In the genomic region with DNA sequence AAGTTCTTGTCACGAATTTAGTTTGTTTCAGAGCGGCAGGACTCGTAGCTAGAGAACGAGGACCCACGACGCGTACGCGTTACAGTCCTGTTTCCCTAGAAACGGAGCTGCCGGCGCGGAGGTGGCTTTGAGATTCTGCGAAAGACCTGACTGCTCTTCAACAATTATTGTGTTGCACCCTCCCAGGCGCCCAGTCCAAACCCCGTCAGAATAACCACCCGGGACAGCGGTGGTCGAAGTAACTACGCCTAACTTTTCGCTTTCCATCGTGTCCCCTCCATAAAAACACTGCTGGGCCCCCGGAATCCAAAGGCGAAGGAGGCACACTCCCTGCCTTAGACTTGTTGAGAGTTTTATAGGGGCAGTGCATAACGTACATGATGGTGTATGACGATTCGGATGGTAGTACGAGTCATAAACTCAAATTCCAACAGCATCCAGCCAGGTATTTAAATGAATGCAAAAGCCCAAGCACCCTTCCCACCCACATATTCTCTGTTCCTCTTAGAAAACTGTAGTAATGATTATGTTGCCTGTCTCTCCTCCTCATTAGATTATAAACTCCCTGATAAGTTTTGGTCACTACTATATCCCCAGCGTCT, we compare ENCODE assay signal across 8 cellular contexts. TPM values are rescaled to one million over a fixed set of nuclear protein-coding genes. Genes with fewer than 3 reads are reported as not detected.
A peak's percentile ranks its signal among the peaks of the same experiment; 100 is the strongest.
DNase-seq lines count a peak whose midpoint lies in the region; ATAC-seq and TF ChIP-seq lines count a peak whose summit lies in the region.

No MANE protein-coding gene starts in this region.

- peaks cover 32% of the 10 kb centered on the region for H3K4me1 Mint-ChIP-seq in activated naive CD8-positive, alpha-beta T cell treated with anti-CD3 and anti-CD28 coated beads for 36 hours
- H3K4me1 Mint-ChIP-seq in stimulated activated naive B cell treated with anti-CD40 and anti-IgM and Interleukin-4, amounts not matched to agents 10 μg/mL and 1 μg/mL and 100 μg/mL, for 72 hours: peaks cover 16 to 36% of the 10 kb centered on the region in 2 donors

- peak; percentile 22 for ATAC-seq in GM19395 (IDR thresholded peaks at IDR 0.05; ENCODE audit: unreplicated experiment)
- ATAC-seq in HG03442 (IDR thresholded peaks at IDR 0.05; ENCODE audit: unreplicated experiment): peak; percentile 24
- ATAC-seq in stimulated activated naive B cell treated with anti-CD40 and anti-IgM and Interleukin-4, amounts not matched to agents 10 μg/mL and 1 μg/mL and 100 μg/mL, for 72 hours (replicated peaks): peak; percentile 66 to 73

- DNase-seq in activated naive CD8-positive, alpha-beta T cell treated with anti-CD3 and anti-CD28 coated beads for 36 hours: no peak
- DNase-seq in iPS DF 6.9 (ENCODE audit: low read depth, low spot score) (no peak), GM19240 (ENCODE audit: insufficient read length, low spot score) (no peak), mucosa of gallbladder (ENCODE audit: low spot score) (no peak)
- no peak for DNase-seq in stimulated activated naive B cell treated with anti-CD40 and anti-IgM and Interleukin-4, amounts not matched to agents 10 μg/mL and 1 μg/mL and 100 μg/mL, for 72 hours

- no CpG with 5 or more reads among the region's 29 CpGs for WGBS in iPS DF 6.9 (ENCODE audit: insufficient coverage, insufficient read length)

- peak overlapping the region; percentile 98 for H3K4me3 Mint-ChIP-seq in activated naive CD8-positive, alpha-beta T cell treated with anti-CD3 and anti-CD28 coated beads for 36 hours
- peak overlapping the region; percentile 99 to 100 for H3K4me3 Mint-ChIP-seq in stimulated activated naive B cell treated with anti-CD40 and anti-IgM and Interleukin-4, amounts not matched to agents 10 μg/mL and 1 μg/mL and 100 μg/mL, for 72 hours

- H3K36me3 ChIP-seq in iPS DF 6.9 (ENCODE audit: control insufficient read depth, insufficient read depth, low read length): no peaks in the 10 kb centered on the region

- no peaks in the 10 kb centered on the region for H3K4me1 ChIP-seq in iPS DF 6.9 (ENCODE audit: control insufficient read depth, insufficient read depth, low read length)

- H3K36me3 Mint-ChIP-seq in activated naive CD8-positive, alpha-beta T cell treated with anti-CD3 and anti-CD28 coated beads for 36 hours: peaks cover 7% of the 10 kb centered on the region
- H3K36me3 Mint-ChIP-seq in stimulated activated naive B cell treated with anti-CD40 and anti-IgM and Interleukin-4, amounts not matched to agents 10 μg/mL and 1 μg/mL and 100 μg/mL, for 72 hours: peaks cover 5 to 8% of the 10 kb centered on the region in 2 donors

- no peaks in the 10 kb centered on the region for H3K9me3 ChIP-seq in iPS DF 6.9 (ENCODE audit: control insufficient read depth, insufficient read depth, low read length)

- peak overlapping the region; percentile 89; the same call in 1 of the 2 replicates for H3K4me3 ChIP-seq in iPS DF 6.9 (ENCODE audit: low read length)

- H3K27me3 Mint-ChIP-seq in activated naive CD8-positive, alpha-beta T cell treated with anti-CD3 and anti-CD28 coated beads for 36 hours: no peaks in the 10 kb centered on the region
- no peaks in the 10 kb centered on the region for H3K27me3 Mint-ChIP-seq in stimulated activated naive B cell treated with anti-CD40 and anti-IgM and Interleukin-4, amounts not matched to agents 10 μg/mL and 1 μg/mL and 100 μg/mL, for 72 hours

- no peaks in the 10 kb centered on the region for H3K27me3 ChIP-seq in iPS DF 6.9 (ENCODE audit: control insufficient read depth, insufficient read depth, low read length)

- TF ChIP-seq CTCF in C4-2B (conservative IDR thresholded peaks at IDR 0.05): peak; percentile 70

- peaks cover 2% of the 10 kb centered on the region for H3K9me3 Mint-ChIP-seq in activated naive CD8-positive, alpha-beta T cell treated with anti-CD3 and anti-CD28 coated beads for 36 hours
- H3K9me3 Mint-ChIP-seq in stimulated activated naive B cell treated with anti-CD40 and anti-IgM and Interleukin-4, amounts not matched to agents 10 μg/mL and 1 μg/mL and 100 μg/mL, for 72 hours: peaks cover 0 to 1% of the 10 kb centered on the region in 2 donors

- H3K27ac ChIP-seq in C4-2B (peak overlapping the region; percentile 93), iPS DF 6.9 (ENCODE audit: low read length) (no peak overlapping the region)

- H3K27ac Mint-ChIP-seq in activated naive CD8-positive, alpha-beta T cell treated with anti-CD3 and anti-CD28 coated beads for 36 hours: peak overlapping the region; percentile 100
- H3K27ac Mint-ChIP-seq in stimulated activated naive B cell treated with anti-CD40 and anti-IgM and Interleukin-4, amounts not matched to agents 10 μg/mL and 1 μg/mL and 100 μg/mL, for 72 hours: peak overlapping the region; percentile 100

RNA-seq across cellular contexts. Expression of a gene that starts 0.7 kb away (rescaled TPM):
- 10 to 100 TPM; 14.0 to 14.5 TPM for total RNA-seq in activated naive CD8-positive, alpha-beta T cell treated with anti-CD3 and anti-CD28 coated beads for 36 hours
- total RNA-seq in mucosa of gallbladder: 31.6 TPM
